ENCODE assay signal across 1 cellular context in the genomic region with DNA sequence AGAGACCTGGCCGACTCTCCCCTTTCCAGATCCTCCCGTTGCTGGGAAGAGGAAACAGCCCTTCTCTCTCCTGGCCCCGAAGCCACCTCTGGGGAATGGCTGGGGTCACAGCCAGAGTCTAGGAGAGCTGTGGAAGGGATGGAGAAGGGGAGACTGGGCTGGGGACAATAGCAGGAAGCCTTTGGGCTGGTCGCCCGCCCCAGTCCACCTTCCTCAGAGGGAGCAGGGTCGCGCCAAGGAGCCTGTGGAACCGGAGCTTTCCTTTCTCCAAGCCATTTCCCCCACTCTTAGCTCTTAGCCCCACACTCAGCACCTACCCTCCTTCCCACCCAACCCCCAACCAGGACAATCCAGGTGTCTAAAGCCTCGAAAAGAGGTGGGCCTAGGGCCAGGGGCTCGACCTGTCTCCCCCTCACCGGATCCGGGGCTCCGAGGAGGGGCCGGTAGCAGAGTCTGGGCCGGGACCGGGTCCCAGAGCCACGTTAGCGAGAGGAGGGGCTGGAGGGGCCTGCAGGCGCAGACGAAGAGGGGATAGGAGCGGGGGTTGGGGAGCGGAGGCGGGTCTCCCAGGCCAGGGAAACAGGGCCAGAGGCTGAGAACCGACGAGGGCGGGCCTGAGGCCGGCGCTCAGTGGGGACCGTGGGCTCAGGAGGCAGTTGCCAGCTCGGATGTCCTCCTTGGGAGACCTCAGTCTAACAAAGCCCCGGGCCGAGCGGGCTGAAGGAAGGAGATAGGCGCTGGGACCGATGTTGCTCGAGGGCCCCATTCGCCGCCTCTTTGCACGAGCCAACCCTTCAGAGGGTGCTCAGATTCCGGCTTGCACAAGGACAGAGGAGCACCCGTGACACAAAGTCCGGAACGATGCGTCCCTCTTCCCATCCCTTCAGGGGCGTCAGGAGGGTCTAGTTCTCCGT.
TF ChIP-seq lines count a peak whose summit lies in the region.

No MANE protein-coding gene starts in this region.

TF ChIP-seq in endothelial cell of umbilical vein, 7 proteins besides CTCF, POLR2A, EP300 and RAD21:
- no peak for TF ChIP-seq JUN (IDR thresholded peaks at IDR 0.05; ENCODE audit: borderline replicate concordance, insufficient read depth, insufficient read length, low read depth)
- no peak for TF ChIP-seq FOS (IDR thresholded peaks at IDR 0.05; ENCODE audit: borderline replicate concordance, insufficient read depth, low read length)
- TF ChIP-seq POLR2AphosphoS5 (IDR thresholded peaks at IDR 0.05; ENCODE audit: insufficient read depth, low read depth, low read length): no peak
